Comparison of ENCODE assay signal across 18 cellular contexts in the genomic region with DNA sequence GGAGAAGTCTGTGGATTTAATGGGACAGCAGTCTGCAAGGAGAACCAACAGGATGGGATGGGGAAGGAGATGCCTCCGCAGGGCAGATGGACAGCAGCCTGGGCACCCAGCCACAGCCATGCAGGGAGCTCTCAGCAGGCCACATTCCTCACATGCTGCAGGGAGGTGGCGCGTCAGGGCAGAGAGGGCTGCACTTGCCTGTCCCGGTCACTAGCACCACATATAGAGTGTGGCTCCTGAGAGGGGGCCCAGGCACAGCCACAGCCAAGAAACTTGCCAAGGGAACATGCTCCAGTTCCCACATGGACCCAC.
DNase-seq lines count a peak whose midpoint lies in the region; ATAC-seq and TF ChIP-seq lines count a peak whose summit lies in the region.
"Had no signal": no experiment of that assay in that cellular context is flagged by ENCODE, and none has a peak within 500 bp of the region (broad histone marks: within the 10 kb centered on the region; RNA-seq: fewer than 3 reads in every experiment).

No MANE protein-coding gene starts in this region.

- no peaks in the 10 kb centered on the region for H3K9me3 Mint-ChIP-seq in T-helper 2 cell treated with Interferon-gamma antibody and Interleukin-4, amounts not matched to agents 5 μg/mL and 100 μg/mL, for 36 hours
- H3K9me3 Mint-ChIP-seq: activated CD4-positive, alpha-beta memory T cell treated with anti-CD3 and anti-CD28 coated beads for 36 hours; immature natural killer cell; natural killer cell treated with Interleukin-12 subunit alpha and Interleukin-12 subunit beta and Interleukin-15 and Interleukin-18, amount 100 ng/mL, for 72 hours had no signal

- peak; percentile 82 for DNase-seq in Right ventricle myocardium superior
- DNase-seq in right atrium auricular region (ENCODE audit: low spot score) = no peak
- peak; percentile 55 for DNase-seq in astrocyte of the hippocampus (ENCODE audit: low read depth, low spot score)
- DNase-seq in left ventricle myocardium superior = peak; percentile 83
- DNase-seq in thyroid gland = peak; percentile 79 to 88
- no peak for DNase-seq in cortex of kidney (lab: John Stamatoyannopoulos, UW)
- DNase-seq in midbrain (lab: John Stamatoyannopoulos, UW) = no peak
- DNase-seq in T-helper 2 cell treated with Interferon-gamma antibody and Interleukin-4, amounts not matched to agents 5 μg/mL and 100 μg/mL, for 36 hours (ENCODE audit: low spot score) = no peak
- DNase-seq: Caco-2; central memory CD4-positive, alpha-beta T cell; foreskin melanocyte; GF-D8; NCI-H187 treated with DMSO at 0.1 percent for 48 hours; NCI-H510A treated with DMSO at 0.1 percent for 48 hours had no signal

- peaks cover 12% of the 10 kb centered on the region for H3K27me3 Mint-ChIP-seq in T-helper 2 cell treated with Interferon-gamma antibody and Interleukin-4, amounts not matched to agents 5 μg/mL and 100 μg/mL, for 36 hours (ENCODE audit: low read depth)
- H3K27me3 Mint-ChIP-seq: activated CD4-positive, alpha-beta memory T cell treated with anti-CD3 and anti-CD28 coated beads for 36 hours had no signal

- no peaks in the 10 kb centered on the region for H3K36me3 Mint-ChIP-seq in T-helper 2 cell treated with Interferon-gamma antibody and Interleukin-4, amounts not matched to agents 5 μg/mL and 100 μg/mL, for 36 hours (ENCODE audit: low read depth)
- H3K36me3 Mint-ChIP-seq: activated CD4-positive, alpha-beta memory T cell treated with anti-CD3 and anti-CD28 coated beads for 36 hours; natural killer cell treated with Interleukin-12 subunit alpha and Interleukin-12 subunit beta and Interleukin-15 and Interleukin-18, amount 100 ng/mL, for 72 hours had no signal

- H3K4me1 ChIP-seq in right atrium auricular region (peaks cover 0 to 25% of the 10 kb centered on the region in 2 donors), thyroid gland (peaks cover 41 to 57% of the 10 kb centered on the region in 2 donors)
- H3K4me1 ChIP-seq: HAP-1 had no signal

- peak in 1 of 2 donors; percentile 17 for TF ChIP-seq CTCF in right atrium auricular region (IDR thresholded peaks at IDR 0.05)
- TF ChIP-seq CTCF in thyroid gland (IDR thresholded peaks at IDR 0.05) = no peak

- TF ChIP-seq POLR2A in thyroid gland (IDR thresholded peaks at IDR 0.05) = no peak

- H3K9me3 ChIP-seq in right atrium auricular region = no peaks in the 10 kb centered on the region
- H3K9me3 ChIP-seq in thyroid gland = no peaks in the 10 kb centered on the region
- H3K9me3 ChIP-seq: Caco-2, HAP-1 had no signal

- H3K4me3 ChIP-seq in right atrium auricular region (no peak overlapping the region), thyroid gland (replicated peaks in 1 of 3) (no peak overlapping the region)
- H3K4me3 ChIP-seq: HAP-1 had no signal

- H3K27ac ChIP-seq in right atrium auricular region (no peak overlapping the region), thyroid gland (peak overlapping the region; percentile 38 to 57 (median 51))

- H3K27me3 ChIP-seq in right atrium auricular region (no peaks in the 10 kb centered on the region), thyroid gland (no peaks in the 10 kb centered on the region)

- WGBS in thyroid gland, 2 donors = 63 to 78% methylated on average over 4 of the region's 4 CpGs

- H3K4me1 Mint-ChIP-seq in T-helper 2 cell treated with Interferon-gamma antibody and Interleukin-4, amounts not matched to agents 5 μg/mL and 100 μg/mL, for 36 hours (ENCODE audit: low read depth) = peaks cover 12% of the 10 kb centered on the region
- H3K4me1 Mint-ChIP-seq: immature natural killer cell had no signal

- H3K36me3 ChIP-seq in right atrium auricular region = no peaks in the 10 kb centered on the region
- no peaks in the 10 kb centered on the region for H3K36me3 ChIP-seq in thyroid gland
- H3K36me3 ChIP-seq: HAP-1 had no signal

- intact Hi-C loops in Right ventricle myocardium superior (cut with DNase I) (no loop called here), left ventricle myocardium superior (cut with micrococcal nuclease) (no loop called here), thyroid gland (cut with DNase I) (loop anchor here (5.0 kb wide), 1 partner anchor 70 kb away; no protein-coding TSS in a partner anchor)

- ATAC-seq in Right ventricle myocardium superior (ENCODE audit: poor library complexity) (peak; percentile 87), left ventricle myocardium superior (peak; percentile 87)

- H3K27ac Mint-ChIP-seq in T-helper 2 cell treated with Interferon-gamma antibody and Interleukin-4, amounts not matched to agents 5 μg/mL and 100 μg/mL, for 36 hours = no peak overlapping the region
- H3K27ac Mint-ChIP-seq: activated CD4-positive, alpha-beta memory T cell treated with anti-CD3 and anti-CD28 coated beads for 36 hours; immature natural killer cell had no signal

- no peak overlapping the region for H3K4me3 Mint-ChIP-seq in T-helper 2 cell treated with Interferon-gamma antibody and Interleukin-4, amounts not matched to agents 5 μg/mL and 100 μg/mL, for 36 hours
- H3K4me3 Mint-ChIP-seq: activated CD4-positive, alpha-beta memory T cell treated with anti-CD3 and anti-CD28 coated beads for 36 hours; immature natural killer cell; natural killer cell treated with Interleukin-12 subunit alpha and Interleukin-12 subunit beta and Interleukin-15 and Interleukin-18, amount 100 ng/mL, for 72 hours had no signal

Comparison
In these comparisons a context has a peak if more than half of its experiments do, and no peak if none do; other contexts are left out.
1. DNase-seq: peak in Right ventricle myocardium superior (single experiment), astrocyte of the hippocampus (single experiment), left ventricle myocardium superior (single experiment) and thyroid gland (2 of 2); none in right atrium auricular region (single experiment), cortex of kidney (single experiment), midbrain (single experiment) and T-helper 2 cell treated with Interferon-gamma antibody and Interleukin-4, amounts not matched to agents 5 μg/mL and 100 μg/mL, for 36 hours (single experiment).
2. H3K27ac ChIP-seq: peak in thyroid gland (3 of 3); none in right atrium auricular region (0 of 2).